Comparison of ENCODE assay signal across 19 cellular contexts in the genomic region with DNA sequence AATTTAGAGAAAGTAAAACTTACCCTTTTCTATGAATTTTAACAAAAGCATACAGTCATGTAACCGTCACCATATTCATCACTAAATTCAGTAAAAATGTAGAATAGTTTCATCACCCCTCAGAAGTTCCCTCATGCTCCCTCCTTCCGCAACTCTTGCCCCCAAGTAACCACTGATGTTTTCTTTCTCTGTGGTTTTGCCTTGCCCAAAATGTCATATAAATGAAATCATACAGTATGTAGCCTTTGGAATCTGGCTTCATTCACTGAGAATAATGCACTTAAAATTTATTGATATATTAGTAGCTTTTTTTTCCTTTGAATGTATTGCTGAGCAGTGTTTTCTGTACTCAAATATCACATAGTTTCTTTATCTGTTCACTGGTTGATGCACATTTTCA.
DNase-seq lines count a peak whose midpoint lies in the region; ATAC-seq and TF ChIP-seq lines count a peak whose summit lies in the region.
"Had no signal": no experiment of that assay in that cellular context is flagged by ENCODE, and none has a peak within 500 bp of the region (broad histone marks: within the 10 kb centered on the region; RNA-seq: fewer than 3 reads in every experiment).

No MANE protein-coding gene starts in this region.

- H3K4me3 Mint-ChIP-seq in activated CD4-positive, alpha-beta T cell treated with anti-CD3 and anti-CD28 coated beads, Interleukin-2, amount 10 ng/mL, durations not matched to agents 24 days and 14 days = no peak overlapping the region
- H3K4me3 Mint-ChIP-seq in activated CD4-positive, alpha-beta T cell treated with anti-CD3 and anti-CD28 coated beads for 36 hours = no peak overlapping the region
- H3K4me3 Mint-ChIP-seq: dendritic cell treated with granulocyte-macrophage colony-stimulating factor and Interleukin-4, amounts not matched to agents 40 ng/mL and 50 ng/mL, for 4 days; type B pancreatic cell had no signal

- H3K4me3 ChIP-seq in astrocyte of the spinal cord (ENCODE audit: low read depth, low read length) = no peak overlapping the region
- H3K4me3 ChIP-seq in osteoblast (ENCODE audit: insufficient read depth, low read length) = peak overlapping the region; percentile 36
- H3K4me3 ChIP-seq: lung had no signal

- intact Hi-C loops in activated CD4-positive, alpha-beta T cell treated with anti-CD3 and anti-CD28 coated beads, Interleukin-2, amount 10 ng/mL, durations not matched to agents 24 days and 14 days (cut with micrococcal nuclease) = no loop called here
- intact Hi-C loops in activated CD4-positive, alpha-beta T cell treated with anti-CD3 and anti-CD28 coated beads for 36 hours (cut with DNase I, micrococcal nuclease) = no loop called here

- H3K4me1 Mint-ChIP-seq in activated CD4-positive, alpha-beta T cell treated with anti-CD3 and anti-CD28 coated beads, Interleukin-2, amount 10 ng/mL, durations not matched to agents 24 days and 14 days = peaks cover 29% of the 10 kb centered on the region
- H3K4me1 Mint-ChIP-seq in activated CD4-positive, alpha-beta T cell treated with anti-CD3 and anti-CD28 coated beads for 36 hours = peaks cover 40% of the 10 kb centered on the region

- peak overlapping the region; percentile 72 for H3K27ac ChIP-seq in osteoblast (ENCODE audit: low read depth, low read length)

- DNase-seq in activated CD4-positive, alpha-beta T cell treated with anti-CD3 and anti-CD28 coated beads, Interleukin-2, amount 10 ng/mL, durations not matched to agents 24 days and 14 days = no peak
- DNase-seq in activated CD4-positive, alpha-beta T cell treated with anti-CD3 and anti-CD28 coated beads for 36 hours = no peak
- peak; percentile 50 for DNase-seq in HS-5 (ENCODE audit: low read depth)
- DNase-seq in astrocyte of the spinal cord (ENCODE audit: low read depth, low spot score) = peak; percentile 70
- peak; percentile 58 for DNase-seq in osteoblast (ENCODE audit: insufficient read length, low spot score, missing footprints)
- no peak for DNase-seq in NCI-H2171 treated with DMSO at 0.1 percent for 48 hours (lab: John Stamatoyannopoulos, UW)
- DNase-seq: glutamatergic neuron, H7, Karpas-422, NCI-H1092 treated with DMSO at 0.1 percent for 48 hours, NCI-H1930, NCI-H2227 treated with DMSO at 0.1 percent for 48 hours, NCI-H69, OCI-M1 had no signal

- H3K4me1 ChIP-seq in osteoblast (ENCODE audit: insufficient read depth, low read length) = peaks cover 7% of the 10 kb centered on the region

- H3K9me3 ChIP-seq in osteoblast (ENCODE audit: low read depth, low read length) = no peaks in the 10 kb centered on the region

- H3K36me3 Mint-ChIP-seq in activated CD4-positive, alpha-beta T cell treated with anti-CD3 and anti-CD28 coated beads, Interleukin-2, amount 10 ng/mL, durations not matched to agents 24 days and 14 days (ENCODE audit: low read depth) = peaks cover 4% of the 10 kb centered on the region
- H3K36me3 Mint-ChIP-seq in activated CD4-positive, alpha-beta T cell treated with anti-CD3 and anti-CD28 coated beads for 36 hours (ENCODE audit: low read depth) = peaks cover 2% of the 10 kb centered on the region
- H3K36me3 Mint-ChIP-seq: type B pancreatic cell had no signal

- H3K9me3 Mint-ChIP-seq in activated CD4-positive, alpha-beta T cell treated with anti-CD3 and anti-CD28 coated beads, Interleukin-2, amount 10 ng/mL, durations not matched to agents 24 days and 14 days = no peaks in the 10 kb centered on the region
- H3K9me3 Mint-ChIP-seq in activated CD4-positive, alpha-beta T cell treated with anti-CD3 and anti-CD28 coated beads for 36 hours (ENCODE audit: low read depth) = no peaks in the 10 kb centered on the region
- H3K9me3 Mint-ChIP-seq: dendritic cell treated with granulocyte-macrophage colony-stimulating factor and Interleukin-4, amounts not matched to agents 40 ng/mL and 50 ng/mL, for 4 days; type B pancreatic cell had no signal

- no peak for ATAC-seq in activated CD4-positive, alpha-beta T cell treated with anti-CD3 and anti-CD28 coated beads for 36 hours
- ATAC-seq in esophagus mucosa (no peak), GM18858 (IDR thresholded peaks at IDR 0.05; ENCODE audit: unreplicated experiment) (no peak)

- peak overlapping the region; percentile 71 for H3K4me2 ChIP-seq in osteoblast (ENCODE audit: insufficient read depth, low read length)

- no peaks in the 10 kb centered on the region for H3K27me3 ChIP-seq in osteoblast (ENCODE audit: insufficient read depth, low read length)

- no peaks in the 10 kb centered on the region for H4K20me1 ChIP-seq in osteoblast (ENCODE audit: insufficient read depth, low read length)

- in situ Hi-C loops in astrocyte of the spinal cord (cut with HindIII; ENCODE audit: low sequenced_read_pairs) = no loop called here

- POLR2A ChIA-PET in activated CD4-positive, alpha-beta T cell treated with anti-CD3 and anti-CD28 coated beads for 36 hours (lab: Charles Lee) = no interaction called here

- H3K36me3 ChIP-seq in osteoblast (ENCODE audit: insufficient read depth, low read length) = no peaks in the 10 kb centered on the region

- H3K79me2 ChIP-seq in osteoblast (ENCODE audit: insufficient read depth, low read length) = no peaks in the 10 kb centered on the region

- peaks cover 2% of the 10 kb centered on the region for H3K27me3 Mint-ChIP-seq in activated CD4-positive, alpha-beta T cell treated with anti-CD3 and anti-CD28 coated beads, Interleukin-2, amount 10 ng/mL, durations not matched to agents 24 days and 14 days
- H3K27me3 Mint-ChIP-seq in activated CD4-positive, alpha-beta T cell treated with anti-CD3 and anti-CD28 coated beads for 36 hours = peaks cover 5% of the 10 kb centered on the region

- H3K27ac Mint-ChIP-seq in activated CD4-positive, alpha-beta T cell treated with anti-CD3 and anti-CD28 coated beads, Interleukin-2, amount 10 ng/mL, durations not matched to agents 24 days and 14 days = peak overlapping the region; percentile 0
- H3K27ac Mint-ChIP-seq in activated CD4-positive, alpha-beta T cell treated with anti-CD3 and anti-CD28 coated beads for 36 hours = no peak overlapping the region
- H3K27ac Mint-ChIP-seq: dendritic cell treated with granulocyte-macrophage colony-stimulating factor and Interleukin-4, amounts not matched to agents 40 ng/mL and 50 ng/mL, for 4 days; type B pancreatic cell had no signal

- CTCF ChIA-PET in activated CD4-positive, alpha-beta T cell treated with anti-CD3 and anti-CD28 coated beads for 36 hours (lab: Charles Lee) = no interaction called here

- TF ChIP-seq CTCF in astrocyte of the spinal cord (IDR thresholded peaks at IDR 0.05; ENCODE audit: low read depth, low read length) (no peak), osteoblast (IDR thresholded peaks at IDR 0.05; ENCODE audit: extremely low read depth, low read depth, low read length) (no peak)

- peak overlapping the region; percentile 10 for H2AFZ ChIP-seq in osteoblast (ENCODE audit: low read length)

Comparison
In these comparisons a context has a peak if more than half of its experiments do, and no peak if none do; other contexts are left out.
1. DNase-seq: peak in HS-5 (single experiment), astrocyte of the spinal cord (single experiment) and osteoblast (single experiment); none in activated CD4-positive, alpha-beta T cell treated with anti-CD3 and anti-CD28 coated beads, Interleukin-2, amount 10 ng/mL, durations not matched to agents 24 days and 14 days (single experiment), activated CD4-positive, alpha-beta T cell treated with anti-CD3 and anti-CD28 coated beads for 36 hours (single experiment) and NCI-H2171 treated with DMSO at 0.1 percent for 48 hours (single experiment).